ENCODE assay signal across 1 cellular context in genomic region chr3:149975919-149976318, GRCh38.
TF ChIP-seq lines count a peak whose summit lies in the region.

No MANE protein-coding gene starts in this region.

TF ChIP-seq in WTC11, 78 proteins besides CTCF, POLR2A, EP300 and RAD21 (continued from another document):
- TF ChIP-seq NFATC4 (CRISPR knock-in tag; IDR thresholded peaks at IDR 0.05) (no peak), MXD4 (CRISPR knock-in tag; IDR thresholded peaks at IDR 0.05; ENCODE audit: borderline replicate concordance) (no peak), NR3C1 (CRISPR knock-in tag; conservative IDR thresholded peaks at IDR 0.05; ENCODE audit: low read depth) (no peak), NFYB (CRISPR knock-in tag; conservative IDR thresholded peaks at IDR 0.05; ENCODE audit: low read depth) (no peak), ZBTB21 (CRISPR knock-in tag; IDR thresholded peaks at IDR 0.05; ENCODE audit: borderline replicate concordance) (no peak)
